Comparison of ENCODE assay signal across 30 cellular contexts in genomic region chr5:123503299-123503698, GRCh38.
"Had no signal": no experiment of that assay in that cellular context is flagged by ENCODE, and none has a peak within 500 bp of the region (broad histone marks: within the 10 kb centered on the region; RNA-seq: fewer than 3 reads in every experiment).

No MANE protein-coding gene starts in this region.

- DNase-seq: cortex of kidney; effector memory CD8-positive, alpha-beta T cell; erythroblast; esophagus squamous epithelium; foreskin melanocyte; glutamatergic neuron; heart right ventricle; hippocampal formation; kidney glomerular epithelial cell; left ventricle myocardium superior; lower lobe of right lung; naive B cell; stimulated activated CD4-positive, alpha-beta T cell treated with anti-CD3 and anti-CD28 coated beads, Interleukin-12 subunit alpha, Interleukin-12 subunit beta, amount 100 ng/mL, for 4 hours; stimulated activated CD4-positive, alpha-beta T cell treated with anti-CD3 and anti-CD28 coated beads, Interleukin-1b, Interleukin-23, amount 100 ng/mL, for 48 hours; stimulated activated CD4-positive, alpha-beta T cell treated with anti-CD3 and anti-CD28 coated beads, Interleukin-4, amount 100 ng/mL, for 1 hour; stimulated activated CD8-positive, alpha-beta memory T cell treated with anti-CD3 and anti-CD28 coated beads, Interleukin-4, amount 100 ng/mL, for 48 hours; stimulated activated naive CD4-positive, alpha-beta T cell; stimulated activated naive CD8-positive, alpha-beta T cell treated with anti-CD3 and anti-CD28 coated beads, Interleukin-15, amount 100 ng/mL, for 72 hours; trophoblast cell had no signal

- H3K27ac Mint-ChIP-seq: effector memory CD8-positive, alpha-beta T cell; memory B cell; naive B cell; progenitor cell of endocrine pancreas had no signal

- H3K4me1 ChIP-seq: lower lobe of right lung, parathyroid adenoma, right atrium auricular region, suprapubic skin had no signal

- H3K36me3 ChIP-seq: esophagus squamous epithelium, heart right ventricle, lower lobe of right lung, right atrium auricular region, suprapubic skin had no signal

- H3K9me3 Mint-ChIP-seq: effector memory CD8-positive, alpha-beta T cell; memory B cell; naive B cell; natural killer cell treated with Interleukin-12 subunit alpha and Interleukin-12 subunit beta and Interleukin-15 and Interleukin-18, amount 100 ng/mL, for 72 hours; neural crest cell; stimulated activated naive CD8-positive, alpha-beta T cell treated with anti-CD3 and anti-CD28 coated beads, Interleukin-15, amount 100 ng/mL, for 72 hours had no signal

- H3K4me1 Mint-ChIP-seq: memory B cell, naive B cell had no signal

- H3K9me3 ChIP-seq: esophagus squamous epithelium, heart right ventricle, lower lobe of right lung, right atrium auricular region, suprapubic skin had no signal

- H3K4me3 Mint-ChIP-seq: effector memory CD8-positive, alpha-beta T cell; memory B cell; naive B cell; natural killer cell treated with Interleukin-12 subunit alpha and Interleukin-12 subunit beta and Interleukin-15 and Interleukin-18, amount 100 ng/mL, for 72 hours; neural crest cell had no signal

- H3K27me3 ChIP-seq: esophagus squamous epithelium, heart right ventricle, right atrium auricular region, suprapubic skin had no signal

- FAIRE-seq: endometrium, islet of Langerhans had no signal

- H3K4me3 ChIP-seq: esophagus squamous epithelium, heart right ventricle, lower lobe of right lung, right atrium auricular region, smooth muscle cell, suprapubic skin had no signal

- H3K36me3 Mint-ChIP-seq: memory B cell; naive B cell; natural killer cell treated with Interleukin-12 subunit alpha and Interleukin-12 subunit beta and Interleukin-15 and Interleukin-18, amount 100 ng/mL, for 72 hours had no signal

- ATAC-seq: effector memory CD8-positive, alpha-beta T cell; heart right ventricle; left ventricle myocardium superior; lower lobe of right lung; natural killer cell treated with Interleukin-12 subunit alpha and Interleukin-12 subunit beta and Interleukin-15 and Interleukin-18, amount 100 ng/mL, for 72 hours; sciatic nerve; stimulated activated naive CD8-positive, alpha-beta T cell treated with anti-CD3 and anti-CD28 coated beads, Interleukin-15, amount 100 ng/mL, for 72 hours had no signal
